In genomic region chr4:1338752-1339414, GRCh38 we compare ENCODE assay signal across 17 cellular contexts.
"Had no signal": no experiment of that assay in that cellular context is flagged by ENCODE, and none has a peak within 500 bp of the region (broad histone marks: within the 10 kb centered on the region; RNA-seq: fewer than 3 reads in every experiment).

No MANE protein-coding gene starts in this region.

- DNase-seq: activated CD4-positive, alpha-beta T cell treated with anti-CD3 and anti-CD28 coated beads, Interleukin-2, amount 50 U/mL, for 48 hours; activated CD8-positive, alpha-beta memory T cell treated with anti-CD3 and anti-CD28 coated beads, Interleukin-2, amount 50 U/mL, for 4 hours; gastrocnemius medialis; heart right ventricle; islet precursor cell; mesenchymal stem cell; stimulated activated CD4-positive, alpha-beta T cell treated with anti-CD3 and anti-CD28 coated beads, Interleukin-4, amount 100 ng/mL, for 1 hour; stimulated activated CD8-positive, alpha-beta memory T cell treated with anti-CD3 and anti-CD28 coated beads, Interleukin-4, amount 100 ng/mL, for 48 hours; stomach; T-helper 2 cell had no signal

- H3K4me3 ChIP-seq: ascending aorta, gastrocnemius medialis, heart right ventricle, left lung, pancreas, stomach, thoracic aorta had no signal

- H3K27ac ChIP-seq: ascending aorta, gastrocnemius medialis, heart right ventricle, left lung, pancreas, thoracic aorta had no signal

- FAIRE-seq: colon, pancreas, TTC549 had no signal

- H3K9me3 Mint-ChIP-seq: activated T-helper 2 cell treated with anti-CD3 and anti-CD28 coated beads, Interferon-gamma antibody, Interleukin-2, Interleukin-4, amounts not matched to agents 10 μg/mL and 5 μg/mL and 100 μg/mL, durations not matched to agents 14 hours and 24 hours and 36 hours had no signal

- H3K9me3 ChIP-seq: ascending aorta, gastrocnemius medialis, pancreas, stomach, thoracic aorta had no signal

- H3K27ac Mint-ChIP-seq: activated T-helper 2 cell treated with anti-CD3 and anti-CD28 coated beads, Interferon-gamma antibody, Interleukin-2, Interleukin-4, amounts not matched to agents 10 μg/mL and 5 μg/mL and 100 μg/mL, durations not matched to agents 14 hours and 24 hours and 36 hours had no signal

- ATAC-seq: gastrocnemius medialis, left lung had no signal

- H3K27me3 ChIP-seq: ascending aorta, gastrocnemius medialis, heart right ventricle, left lung, pancreas, stomach had no signal

- H3K4me1 ChIP-seq: ascending aorta, gastrocnemius medialis, left lung, pancreas, stomach had no signal
